8 cellular contexts compared by ENCODE assay signal in genomic region chr15:59373215-59373614, GRCh38. TPM values are rescaled to one million over a fixed set of nuclear protein-coding genes. Genes with fewer than 3 reads are reported as not detected.
DNase-seq lines count a peak whose midpoint lies in the region; ATAC-seq and TF ChIP-seq lines count a peak whose summit lies in the region.

No MANE protein-coding gene starts in this region.

- ATAC-seq in CD4-positive, alpha-beta T cell (ENCODE audit: poor library complexity) = no peak
- no peak for ATAC-seq in HG03175 (IDR thresholded peaks at IDR 0.05; ENCODE audit: unreplicated experiment)

- H3K9me3 Mint-ChIP-seq in CD4-positive, alpha-beta T cell = no peaks in the 10 kb centered on the region
- H3K9me3 Mint-ChIP-seq in osteocyte (ENCODE audit: unreplicated experiment) = no peaks in the 10 kb centered on the region

- no peaks in the 10 kb centered on the region for H3K36me3 Mint-ChIP-seq in CD4-positive, alpha-beta T cell (ENCODE audit: low read depth)
- H3K36me3 Mint-ChIP-seq in osteocyte (ENCODE audit: unreplicated experiment) = no peaks in the 10 kb centered on the region

- peaks cover 67% of the 10 kb centered on the region for H3K27me3 Mint-ChIP-seq in CD4-positive, alpha-beta T cell
- H3K27me3 Mint-ChIP-seq in osteocyte (ENCODE audit: unreplicated experiment) = no peaks in the 10 kb centered on the region

- H3K4me3 Mint-ChIP-seq in CD4-positive, alpha-beta T cell = peak overlapping the region; percentile 84
- H3K4me3 Mint-ChIP-seq in osteocyte (ENCODE audit: unreplicated experiment) = peak overlapping the region; percentile 90

- H3K4me3 ChIP-seq in Peyer's patch (peak overlapping the region; percentile 67 to 99 (median 84)), esophagus (ENCODE audit: low read depth in 1 of 2, low read length in 2 of 2) (peak overlapping the region; percentile 72 to 73)

- CTCF ChIA-PET in CD4-positive, alpha-beta T cell (lab: Charles Lee) = no interaction called here

- no peak for DNase-seq in CD4-positive, alpha-beta T cell
- no peak for DNase-seq in Peyer's patch
- DNase-seq in osteocyte (ENCODE audit: extremely low spot score, unreplicated experiment) = no peak
- DNase-seq in cerebellar nuclear complex (lab: John Stamatoyannopoulos, UW) = no peak
- no peak for DNase-seq in NCI-H128 (lab: John Stamatoyannopoulos, UW; ENCODE audit: unreplicated experiment)
- DNase-seq in NCI-H146 (lab: John Stamatoyannopoulos, UW) = no peak

- intact Hi-C loops in CD4-positive, alpha-beta T cell (cut with DNase I, micrococcal nuclease) = no loop called here

- H3K4me1 Mint-ChIP-seq in CD4-positive, alpha-beta T cell (ENCODE audit: low read depth) = peaks cover 21% of the 10 kb centered on the region
- H3K4me1 Mint-ChIP-seq in osteocyte (ENCODE audit: unreplicated experiment) = peaks cover 25% of the 10 kb centered on the region

- TF ChIP-seq POLR2A in Peyer's patch (IDR thresholded peaks at IDR 0.05) = no peak

- no peak for TF ChIP-seq CTCF in CD4-positive, alpha-beta T cell (IDR thresholded peaks at IDR 0.05)
- TF ChIP-seq CTCF in Peyer's patch (IDR thresholded peaks at IDR 0.05) (no peak), osteocyte (IDR thresholded peaks at IDR 0.05) (no peak)

- no peak overlapping the region for H3K27ac ChIP-seq in CD4-positive, alpha-beta T cell (ENCODE audit: low read depth, low read length)
- peak overlapping the region; percentile 85 to 96 (median 91) for H3K27ac ChIP-seq in Peyer's patch
- peak overlapping the region; percentile 94 to 98 for H3K27ac ChIP-seq in esophagus (ENCODE audit: low read depth in 2 of 2, low read length in 1 of 2)

- H3K27ac Mint-ChIP-seq in CD4-positive, alpha-beta T cell = no peak overlapping the region
- H3K27ac Mint-ChIP-seq in osteocyte (ENCODE audit: unreplicated experiment) = peak overlapping the region; percentile 93

- peaks cover 0 to 12% (median 4%) of the 10 kb centered on the region in 4 donors for H3K4me1 ChIP-seq in Peyer's patch
- peaks cover 0 to 5% of the 10 kb centered on the region in 2 donors for H3K4me1 ChIP-seq in esophagus (ENCODE audit: control insufficient read depth in 2 of 2, insufficient read depth in 2 of 2, low read length in 1 of 2)

- H3K36me3 ChIP-seq in Peyer's patch = no peaks in the 10 kb centered on the region
- H3K36me3 ChIP-seq in esophagus (ENCODE audit: control insufficient read depth in 2 of 2, insufficient read depth in 2 of 2, low read length in 1 of 2) = no peaks in the 10 kb centered on the region

- POLR2A ChIA-PET in CD4-positive, alpha-beta T cell (lab: Charles Lee) = no interaction called here

- H3K9me3 ChIP-seq in CD4-positive, alpha-beta T cell (ENCODE audit: control insufficient read depth, low read length) = no peaks in the 10 kb centered on the region
- H3K9me3 ChIP-seq in Peyer's patch (no peaks in the 10 kb centered on the region), esophagus (ENCODE audit: control insufficient read depth in 2 of 2, insufficient read depth in 1 of 2, low read depth in 1 of 2, low read length in 1 of 2) (no peaks in the 10 kb centered on the region)

- WGBS in esophagus, 2 donors = 1 to 5% methylated on average over 6 of the region's 6 CpGs

- peaks cover 35% of the 10 kb centered on the region for H3K27me3 ChIP-seq in CD4-positive, alpha-beta T cell (ENCODE audit: control insufficient read depth, insufficient read depth, low read length)
- H3K27me3 ChIP-seq in Peyer's patch (no peaks in the 10 kb centered on the region), esophagus (ENCODE audit: control insufficient read depth in 1 of 2, insufficient read depth in 2 of 2, low read length in 2 of 2) (no peaks in the 10 kb centered on the region)

RNA-seq across cellular contexts. Expression of gene MYO1E, which starts 0.5 kb away (rescaled TPM):
- total RNA-seq in CD4-positive, alpha-beta T cell = under 1 TPM; 0.59 to 0.63 TPM
- 100 to 1,000 TPM; 245 to 380 (median 268) TPM for total RNA-seq in Peyer's patch
- 10 to 100 TPM; 39.6 to 43.3 TPM for polyA plus RNA-seq in esophagus
- 84.6 and 105 TPM in 2 replicates for total RNA-seq in osteocyte

Comparison
In these comparisons a context has a peak if more than half of its experiments do, and no peak if none do; other contexts are left out.
1. RNA of gene MYO1E, which starts 0.5 kb away (total RNA-seq): 245 to 380 TPM in Peyer's patch and 84.6 to 105 TPM in osteocyte; 0.59 to 0.63 TPM in CD4-positive, alpha-beta T cell; every median in the first group is over 10 times any median in the second.